10 cellular contexts compared by ENCODE assay signal in genomic region chr12:67590122-67590795, GRCh38. TPM values are rescaled to one million over a fixed set of nuclear protein-coding genes. Genes with fewer than 3 reads are reported as not detected.
A peak's percentile ranks its signal among the peaks of the same experiment; 100 is the strongest.
DNase-seq lines count a peak whose midpoint lies in the region; ATAC-seq and TF ChIP-seq lines count a peak whose summit lies in the region.
"Had no signal": no experiment of that assay in that cellular context is flagged by ENCODE, and none has a peak within 500 bp of the region (broad histone marks: within the 10 kb centered on the region; RNA-seq: fewer than 3 reads in every experiment).

No MANE protein-coding gene starts in this region.

- H3K9me3 ChIP-seq in BE2C (no peaks in the 10 kb centered on the region), DND-41 (ENCODE audit: insufficient read depth, low read length, severe bottlenecking) (no peaks in the 10 kb centered on the region), PC-9 (ENCODE audit: insufficient read depth, low read depth) (no peaks in the 10 kb centered on the region)

- peaks cover 5% of the 10 kb centered on the region for H3K9me3 Mint-ChIP-seq in central memory CD8-positive, alpha-beta T cell
- H3K9me3 Mint-ChIP-seq: IgD-negative memory B cell had no signal

- H4K20me1 ChIP-seq in DND-41 (ENCODE audit: insufficient read depth, low read length) (no peaks in the 10 kb centered on the region), PC-9 (ENCODE audit: insufficient read depth) (no peaks in the 10 kb centered on the region)

- H3K9me2 ChIP-seq in PC-9 (ENCODE audit: insufficient read depth): no peaks in the 10 kb centered on the region

- no peaks in the 10 kb centered on the region for H3K27me3 ChIP-seq in BE2C
- no peaks in the 10 kb centered on the region for H3K27me3 ChIP-seq in DND-41 (ENCODE audit: insufficient read depth, low read length, poor library complexity)
- no peaks in the 10 kb centered on the region for H3K27me3 ChIP-seq in PC-9 (ENCODE audit: insufficient read depth, low read depth)

- H3K4me2 ChIP-seq in DND-41 (ENCODE audit: insufficient read depth, low read length) (no peak overlapping the region), PC-9 (no peak overlapping the region)

- H3K79me2 ChIP-seq in DND-41 (ENCODE audit: insufficient read depth, low read length) (no peaks in the 10 kb centered on the region), PC-9 (ENCODE audit: low read depth) (no peaks in the 10 kb centered on the region)

- BruUV-seq in PC-9 (replicated peaks; lab: Mats Ljungman, UMichigan): no TSS peak

- H3K27ac Mint-ChIP-seq in central memory CD8-positive, alpha-beta T cell (ENCODE audit: low read depth): no peak overlapping the region
- H3K27ac Mint-ChIP-seq: IgD-negative memory B cell had no signal

- H3K4me1 ChIP-seq in BE2C (no peaks in the 10 kb centered on the region), DND-41 (ENCODE audit: insufficient read depth, low read length) (peaks cover 44% of the 10 kb centered on the region), PC-9 (replicated peaks; ENCODE audit: insufficient read depth) (peaks cover 37% of the 10 kb centered on the region)

- intact Hi-C loops in PC-9 (cut with micrococcal nuclease; ENCODE audit: unreplicated experiment): loop anchor here (5.0 kb wide), 1 partner anchor 57 kb away; the partner anchor contains the start of gene DYRK2

- peaks cover 31% of the 10 kb centered on the region for H3F3A ChIP-seq in PC-9 (ENCODE audit: insufficient read depth, low read depth)

- H3K4me1 Mint-ChIP-seq in central memory CD8-positive, alpha-beta T cell: peaks cover 43% of the 10 kb centered on the region

- H3K9ac ChIP-seq in DND-41 (ENCODE audit: low read depth, low read length): no peak overlapping the region

- H3K27ac ChIP-seq in DND-41 (ENCODE audit: low read length) (no peak overlapping the region), PC-9 (no peak overlapping the region)

- H3K27me3 Mint-ChIP-seq in central memory CD8-positive, alpha-beta T cell: no peaks in the 10 kb centered on the region

- peak; percentile 52; the same call in 2 of the 3 replicates for ATAC-seq in DND-41 (ENCODE audit: insufficient read depth, low read depth)
- peak; percentile 71 for ATAC-seq in central memory CD8-positive, alpha-beta T cell (replicated peaks; ENCODE audit: extremely low read depth, poor library complexity, severe bottlenecking)
- no peak for ATAC-seq in HG03159 (IDR thresholded peaks at IDR 0.05; ENCODE audit: unreplicated experiment)

- H3K4me3 ChIP-seq in BE2C (ENCODE audit: low read depth, low read length): no peak overlapping the region
- H3K4me3 ChIP-seq in DND-41 (ENCODE audit: low read depth in 1 of 2, low read length in 2 of 2): no peak overlapping the region
- no peak overlapping the region for H3K4me3 ChIP-seq in PC-9

- POLR2A ChIA-PET in PC-9 (lab: Charles Lee; ENCODE audit: unreplicated experiment): no interaction called here

- no peak overlapping the region for H3K4me3 Mint-ChIP-seq in central memory CD8-positive, alpha-beta T cell

- no peaks in the 10 kb centered on the region for H3K36me3 Mint-ChIP-seq in central memory CD8-positive, alpha-beta T cell (ENCODE audit: insufficient read depth)
- H3K36me3 Mint-ChIP-seq: IgD-negative memory B cell had no signal

- TF ChIP-seq CTCF in BE2C (IDR thresholded peaks at IDR 0.05; ENCODE audit: low read depth, low read length): no peak
- no peak for TF ChIP-seq CTCF in DND-41 (IDR thresholded peaks at IDR 0.05; ENCODE audit: borderline replicate concordance, extremely low read depth, low read length, poor library complexity, severe bottlenecking)
- TF ChIP-seq CTCF in PC-9 (conservative IDR thresholded peaks at IDR 0.05): no peak

- H2AFZ ChIP-seq in DND-41 (ENCODE audit: low read depth, low read length) (no peak overlapping the region), PC-9 (no peak overlapping the region)

- H3K36me3 ChIP-seq in BE2C (no peaks in the 10 kb centered on the region), DND-41 (ENCODE audit: insufficient read depth, low read length) (no peaks in the 10 kb centered on the region), PC-9 (ENCODE audit: low read depth) (0 out of 2 replicates have a peak, but pooled peaks cover 3% of the 10 kb centered on the region)

- CTCF ChIA-PET in PC-9 (lab: Charles Lee): no interaction called here

- peak; percentile 10 for DNase-seq in BE2C
- DNase-seq in DND-41: peak; percentile 22
- peak; percentile 2 for DNase-seq in T-helper 9 cell
- DNase-seq in central memory CD8-positive, alpha-beta T cell (ENCODE audit: low spot score in 2 of 2): no peak
- DNase-seq in NCI-H2171 (lab: John Stamatoyannopoulos, UW): no peak
- DNase-seq in PC-9: no peak
- DNase-seq: NCI-H2029, substantia nigra had no signal

RNA-seq across cellular contexts. Expression of gene DYRK2, which starts 58.3 kb away (rescaled TPM):
- polyA plus RNA-seq in BE2C (2012; ENCODE audit: insufficient read depth, insufficient read length, low read depth): 17.6 TPM
- total RNA-seq in PC-9 (2021): 42.9 and 55.6 TPM in 2 replicates

Comparison
In these comparisons a context has a peak if more than half of its experiments do, and no peak if none do; other contexts are left out.
1. DNase-seq: peak in BE2C (single experiment), DND-41 (single experiment) and T-helper 9 cell (single experiment); none in central memory CD8-positive, alpha-beta T cell (0 of 2), NCI-H2171 (single experiment) and PC-9 (0 of 2).